ENCODE assay signal across 1 cellular context in genomic region chr7:139526578-139527544, GRCh38.
TF ChIP-seq lines count a peak whose summit lies in the region.

No MANE protein-coding gene starts in this region.

TF ChIP-seq in H1, 55 proteins besides CTCF, POLR2A, EP300 and RAD21 (continued from another document):
- TF ChIP-seq CHD7 (IDR thresholded peaks at IDR 0.05; ENCODE audit: insufficient replicate concordance, low read length) (no peak), SP4 (IDR thresholded peaks at IDR 0.05; ENCODE audit: low read length) (no peak), SUZ12 (IDR thresholded peaks at IDR 0.05; ENCODE audit: low read length) (no peak), EGR1 (IDR thresholded peaks at IDR 0.05; ENCODE audit: borderline replicate concordance, low read depth, low read length) (no peak), HDAC2 (IDR thresholded peaks at IDR 0.05; ENCODE audit: borderline replicate concordance in 1 of 2, low read depth in 2 of 2, low read length in 2 of 2) (no peak), YY1 (IDR thresholded peaks at IDR 0.05; ENCODE audit: low read depth, low read length) (no peak), NANOG (IDR thresholded peaks at IDR 0.05; ENCODE audit: insufficient read depth, low read depth, low read length, poor library complexity, severe bottlenecking) (no peak)
